15 cellular contexts compared by ENCODE assay signal in genomic region chr1:203660069-203660468, GRCh38.
"Had no signal": no experiment of that assay in that cellular context is flagged by ENCODE, and none has a peak within 500 bp of the region (broad histone marks: within the 10 kb centered on the region; RNA-seq: fewer than 3 reads in every experiment).

No MANE protein-coding gene starts in this region.

- H3K27ac Mint-ChIP-seq: activated naive CD8-positive, alpha-beta T cell treated with anti-CD3 and anti-CD28 coated beads for 36 hours; dendritic cell treated with granulocyte-macrophage colony-stimulating factor and Interleukin-4, amounts not matched to agents 40 ng/mL and 50 ng/mL, for 4 days; naive B cell; stimulated activated memory B cell treated with anti-CD40 and anti-IgM and Interleukin-4, amounts not matched to agents 10 μg/mL and 1 μg/mL and 100 μg/mL, for 72 hours had no signal

- H3K4me3 Mint-ChIP-seq: activated naive CD8-positive, alpha-beta T cell treated with anti-CD3 and anti-CD28 coated beads for 36 hours; dendritic cell treated with granulocyte-macrophage colony-stimulating factor and Interleukin-4, amounts not matched to agents 40 ng/mL and 50 ng/mL, for 4 days; naive B cell; stimulated activated memory B cell treated with anti-CD40 and anti-IgM and Interleukin-4, amounts not matched to agents 10 μg/mL and 1 μg/mL and 100 μg/mL, for 72 hours had no signal

- ATAC-seq: activated CD4-positive, CD25-positive, alpha-beta regulatory T cell treated with anti-CD3 and anti-CD28 coated beads, Interleukin-2, amount 50 U/mL, for 24 hours; left colon; pancreas; stimulated activated memory B cell treated with anti-CD40 and anti-IgM and Interleukin-4, amounts not matched to agents 10 μg/mL and 1 μg/mL and 100 μg/mL, for 72 hours; upper lobe of right lung had no signal

- H3K9me3 Mint-ChIP-seq: activated naive CD8-positive, alpha-beta T cell treated with anti-CD3 and anti-CD28 coated beads for 36 hours; dendritic cell treated with granulocyte-macrophage colony-stimulating factor and Interleukin-4, amounts not matched to agents 40 ng/mL and 50 ng/mL, for 4 days; naive B cell; stimulated activated memory B cell treated with anti-CD40 and anti-IgM and Interleukin-4, amounts not matched to agents 10 μg/mL and 1 μg/mL and 100 μg/mL, for 72 hours had no signal

- H3K27me3 ChIP-seq: pancreas, upper lobe of right lung had no signal

- H3K4me3 ChIP-seq: pancreas, upper lobe of right lung had no signal

- H3K27me3 Mint-ChIP-seq: activated naive CD8-positive, alpha-beta T cell treated with anti-CD3 and anti-CD28 coated beads for 36 hours; dendritic cell treated with granulocyte-macrophage colony-stimulating factor and Interleukin-4, amounts not matched to agents 40 ng/mL and 50 ng/mL, for 4 days; stimulated activated memory B cell treated with anti-CD40 and anti-IgM and Interleukin-4, amounts not matched to agents 10 μg/mL and 1 μg/mL and 100 μg/mL, for 72 hours had no signal

- H3K36me3 Mint-ChIP-seq: activated naive CD8-positive, alpha-beta T cell treated with anti-CD3 and anti-CD28 coated beads for 36 hours; naive B cell had no signal

- H3K9me3 ChIP-seq: pancreas, upper lobe of right lung had no signal

- DNase-seq: activated CD4-positive, alpha-beta T cell treated with anti-CD3 and anti-CD28 coated beads, Interleukin-2, amount 50 U/mL, for 4 hours; activated gamma-delta T cell; activated naive CD8-positive, alpha-beta T cell treated with anti-CD3 and anti-CD28 coated beads for 36 hours; activated T-cell treated with anti-CD3 and anti-CD28 coated beads, Interleukin-2, amount 50 U/mL, for 1 hour; amygdala; left colon; mammary epithelial cell; naive B cell; pancreas; stimulated activated CD4-positive, alpha-beta T cell treated with anti-CD3 and anti-CD28 coated beads, Interleukin-12 subunit alpha, Interleukin-12 subunit beta, amount 100 ng/mL, for 4 hours; T-helper 9 cell; upper lobe of right lung had no signal

- H3K27ac ChIP-seq: upper lobe of right lung had no signal

- H3K36me3 ChIP-seq: pancreas, upper lobe of right lung had no signal
